ENCODE assay signal across 2 cellular contexts in the genomic region with DNA sequence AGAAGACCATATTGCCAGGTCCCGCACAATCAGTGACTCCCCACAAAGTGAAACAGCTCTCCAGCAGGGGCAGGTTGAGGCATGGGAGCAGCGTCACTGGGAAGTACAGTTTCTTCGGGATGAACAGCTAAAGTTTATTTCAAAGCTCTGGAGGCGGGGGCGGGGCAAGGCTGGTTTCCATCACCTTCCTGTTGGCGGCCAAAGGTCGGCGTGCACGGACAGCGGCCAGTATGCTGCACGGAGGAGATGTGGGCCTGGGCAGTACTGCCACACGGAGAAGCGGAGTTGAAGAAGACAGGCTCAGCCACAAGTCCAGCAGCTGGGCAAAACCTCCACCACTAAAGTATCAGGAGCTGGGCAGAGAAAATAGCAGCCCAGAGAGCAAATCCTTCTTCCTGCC.
TF ChIP-seq lines count a peak whose summit lies in the region.

No MANE protein-coding gene starts in this region.

TF ChIP-seq in HCT116, 20 proteins besides CTCF, POLR2A, EP300 and RAD21:
- TF ChIP-seq SP1 (IDR thresholded peaks at IDR 0.05; ENCODE audit: low read depth) (no peak), SRF (IDR thresholded peaks at IDR 0.05; ENCODE audit: low read depth) (no peak), CBX3 (IDR thresholded peaks at IDR 0.05; ENCODE audit: low read depth) (no peak), SIN3A (IDR thresholded peaks at IDR 0.05; ENCODE audit: low read depth) (no peak), JUND (IDR thresholded peaks at IDR 0.05) (no peak), ZFX (IDR thresholded peaks at IDR 0.05) (no peak), EGR1 (IDR thresholded peaks at IDR 0.05; ENCODE audit: low read depth) (no peak), EZH2 (IDR thresholded peaks at IDR 0.05) (no peak), ZNF274 (IDR thresholded peaks at IDR 0.05; ENCODE audit: low read depth, low read length) (no peak), ELF1 (IDR thresholded peaks at IDR 0.05; ENCODE audit: borderline replicate concordance, low read depth) (no peak), FOSL1 (IDR thresholded peaks at IDR 0.05; ENCODE audit: low read depth) (no peak), ZBTB33 (IDR thresholded peaks at IDR 0.05; ENCODE audit: extremely low read depth, insufficient replicate concordance, low read length) (no peak), YY1 (IDR thresholded peaks at IDR 0.05; ENCODE audit: extremely low read depth, insufficient replicate concordance, low read depth, low read length) (no peak), MAX (IDR thresholded peaks at IDR 0.05) (no peak), CEBPB (IDR thresholded peaks at IDR 0.05; ENCODE audit: low read depth) (no peak), EZH2phosphoT487 (IDR thresholded peaks at IDR 0.05; ENCODE audit: borderline replicate concordance) (no peak)
- TF ChIP-seq, protein P1, sequence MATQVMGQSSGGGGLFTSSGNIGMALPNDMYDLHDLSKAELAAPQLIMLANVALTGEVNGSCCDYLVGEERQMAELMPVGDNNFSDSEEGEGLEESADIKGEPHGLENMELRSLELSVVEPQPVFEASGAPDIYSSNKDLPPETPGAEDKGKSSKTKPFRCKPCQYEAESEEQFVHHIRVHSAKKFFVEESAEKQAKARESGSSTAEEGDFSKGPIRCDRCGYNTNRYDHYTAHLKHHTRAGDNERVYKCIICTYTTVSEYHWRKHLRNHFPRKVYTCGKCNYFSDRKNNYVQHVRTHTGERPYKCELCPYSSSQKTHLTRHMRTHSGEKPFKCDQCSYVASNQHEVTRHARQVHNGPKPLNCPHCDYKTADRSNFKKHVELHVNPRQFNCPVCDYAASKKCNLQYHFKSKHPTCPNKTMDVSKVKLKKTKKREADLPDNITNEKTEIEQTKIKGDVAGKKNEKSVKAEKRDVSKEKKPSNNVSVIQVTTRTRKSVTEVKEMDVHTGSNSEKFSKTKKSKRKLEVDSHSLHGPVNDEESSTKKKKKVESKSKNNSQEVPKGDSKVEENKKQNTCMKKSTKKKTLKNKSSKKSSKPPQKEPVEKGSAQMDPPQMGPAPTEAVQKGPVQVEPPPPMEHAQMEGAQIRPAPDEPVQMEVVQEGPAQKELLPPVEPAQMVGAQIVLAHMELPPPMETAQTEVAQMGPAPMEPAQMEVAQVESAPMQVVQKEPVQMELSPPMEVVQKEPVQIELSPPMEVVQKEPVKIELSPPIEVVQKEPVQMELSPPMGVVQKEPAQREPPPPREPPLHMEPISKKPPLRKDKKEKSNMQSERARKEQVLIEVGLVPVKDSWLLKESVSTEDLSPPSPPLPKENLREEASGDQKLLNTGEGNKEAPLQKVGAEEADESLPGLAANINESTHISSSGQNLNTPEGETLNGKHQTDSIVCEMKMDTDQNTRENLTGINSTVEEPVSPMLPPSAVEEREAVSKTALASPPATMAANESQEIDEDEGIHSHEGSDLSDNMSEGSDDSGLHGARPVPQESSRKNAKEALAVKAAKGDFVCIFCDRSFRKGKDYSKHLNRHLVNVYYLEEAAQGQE (IDR thresholded peaks at IDR 0.05; ENCODE audit: low read depth): no peak
- TF ChIP-seq, protein P2, sequence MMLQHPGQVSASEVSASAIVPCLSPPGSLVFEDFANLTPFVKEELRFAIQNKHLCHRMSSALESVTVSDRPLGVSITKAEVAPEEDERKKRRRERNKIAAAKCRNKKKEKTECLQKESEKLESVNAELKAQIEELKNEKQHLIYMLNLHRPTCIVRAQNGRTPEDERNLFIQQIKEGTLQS (IDR thresholded peaks at IDR 0.05): no peak
TF ChIP-seq in HCT116: peak in this region for 0.

TF ChIP-seq in H1, 55 proteins besides CTCF, POLR2A, EP300 and RAD21:
- TF ChIP-seq SIRT6 (IDR thresholded peaks at IDR 0.05; ENCODE audit: low read length) (no peak), NANOG (IDR thresholded peaks at IDR 0.05; ENCODE audit: insufficient read depth, low read depth, low read length, poor library complexity, severe bottlenecking) (no peak), CHD2 (IDR thresholded peaks at IDR 0.05; ENCODE audit: low read length) (no peak), TAF7 (optimal IDR thresholded peaks at IDR 0.05; ENCODE audit: borderline replicate concordance, low read depth, low read length) (no peak), EZH2 (IDR thresholded peaks at IDR 0.05; ENCODE audit: low read depth, low read length, severe bottlenecking) (peak; percentile 19), RXRA (IDR thresholded peaks at IDR 0.05; ENCODE audit: insufficient read depth, low read depth, low read length) (no peak), PHF8 (conservative IDR thresholded peaks at IDR 0.05; ENCODE audit: low read depth, low read length) (no peak), SUZ12 (IDR thresholded peaks at IDR 0.05; ENCODE audit: low read length) (peak; percentile 8), RFX5 (IDR thresholded peaks at IDR 0.05; ENCODE audit: borderline replicate concordance, low read depth, low read length) (no peak)
